ENCODE assay signal across 26 cellular contexts in the genomic region with DNA sequence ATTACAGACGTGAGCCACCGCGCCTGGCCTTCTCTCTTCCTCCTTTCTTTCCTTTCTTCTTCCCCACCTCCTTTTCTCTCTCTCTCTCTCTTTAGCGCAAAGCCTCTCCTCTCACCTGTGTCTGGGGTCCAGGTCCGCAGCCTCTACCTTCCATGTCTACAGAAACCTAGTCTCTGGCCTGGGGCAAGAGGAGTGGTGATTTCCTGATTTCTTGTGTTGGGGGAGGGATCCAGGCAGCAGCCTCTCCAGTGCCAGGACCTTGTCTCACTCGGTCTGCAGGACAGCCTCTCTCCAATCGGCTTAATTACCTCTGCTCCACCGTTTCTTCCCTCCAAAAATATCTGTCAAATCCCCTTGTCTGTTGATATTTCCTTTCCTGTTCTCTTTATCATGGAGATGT.
"Had no signal": no experiment of that assay in that cellular context is flagged by ENCODE, and none has a peak within 500 bp of the region (broad histone marks: within the 10 kb centered on the region; RNA-seq: fewer than 3 reads in every experiment).

No MANE protein-coding gene starts in this region.

- H3K36me3 Mint-ChIP-seq: natural killer cell; stimulated activated effector memory CD8-positive, alpha-beta T cell treated with anti-CD3 and anti-CD28 coated beads, Interleukin-12 subunit alpha, Interleukin-12 subunit beta, amount 100 ng/mL, for 72 hours had no signal

- H3K27ac Mint-ChIP-seq: mesothelial cell of epicardium; naive B cell; natural killer cell; nephron progenitor cell; stimulated activated effector memory CD8-positive, alpha-beta T cell treated with anti-CD3 and anti-CD28 coated beads, Interleukin-12 subunit alpha, Interleukin-12 subunit beta, amount 100 ng/mL, for 72 hours; stimulated activated naive CD8-positive, alpha-beta T cell treated with anti-CD3 and anti-CD28 coated beads, Interleukin-15, Interleukin-2, amounts not matched to agents 100 ng/mL and 50 ng/mL, for 24 hours had no signal

- H3K9me3 Mint-ChIP-seq: naive B cell; natural killer cell; stimulated activated effector memory CD8-positive, alpha-beta T cell treated with anti-CD3 and anti-CD28 coated beads, Interleukin-12 subunit alpha, Interleukin-12 subunit beta, amount 100 ng/mL, for 72 hours; stimulated activated naive CD8-positive, alpha-beta T cell treated with anti-CD3 and anti-CD28 coated beads, Interleukin-15, Interleukin-2, amounts not matched to agents 100 ng/mL and 50 ng/mL, for 24 hours had no signal

- H3K9me3 ChIP-seq: left ventricle myocardium inferior, pancreas, prostate gland, spleen, suprapubic skin, tibial nerve, upper lobe of left lung, vagina had no signal

- ATAC-seq: natural killer cell; pancreas; right cardiac atrium; sciatic nerve; stimulated activated effector memory CD8-positive, alpha-beta T cell treated with anti-CD3 and anti-CD28 coated beads, Interleukin-12 subunit alpha, Interleukin-12 subunit beta, amount 100 ng/mL, for 72 hours had no signal

- H2AFZ ChIP-seq: hepatocyte had no signal

- FAIRE-seq: pancreas had no signal

- H3K27ac ChIP-seq: hepatocyte, left ventricle myocardium inferior, pancreas, prostate gland, skin epidermis, spleen, suprapubic skin, tibial nerve, upper lobe of left lung, vagina had no signal

- H3K27me3 Mint-ChIP-seq: naive B cell; stimulated activated naive CD8-positive, alpha-beta T cell treated with anti-CD3 and anti-CD28 coated beads, Interleukin-15, Interleukin-2, amounts not matched to agents 100 ng/mL and 50 ng/mL, for 24 hours had no signal

- H3K4me1 ChIP-seq: left ventricle myocardium inferior, pancreas, prostate gland, suprapubic skin, tibial nerve, upper lobe of left lung, vagina had no signal

- H3K4me3 ChIP-seq: hepatocyte, left ventricle myocardium inferior, lung, pancreas, prostate gland, skin epidermis, spleen, suprapubic skin, tibial nerve, upper lobe of left lung, vagina had no signal

- H3K36me3 ChIP-seq: left ventricle myocardium inferior, pancreas, prostate gland, spleen, suprapubic skin, upper lobe of left lung, vagina had no signal

- H3K4me1 Mint-ChIP-seq: natural killer cell; stimulated activated effector memory CD8-positive, alpha-beta T cell treated with anti-CD3 and anti-CD28 coated beads, Interleukin-12 subunit alpha, Interleukin-12 subunit beta, amount 100 ng/mL, for 72 hours had no signal

- H3K79me2 ChIP-seq: hepatocyte had no signal

- H3K27me3 ChIP-seq: hepatocyte, pancreas, spleen, suprapubic skin, tibial nerve, upper lobe of left lung, vagina had no signal

- DNase-seq: islet precursor cell; left ventricle myocardium inferior; mesendoderm; naive B cell; natural killer cell; nephron progenitor cell; nucleus accumbens; pancreas; posterior cingulate gyrus; retina; right cardiac atrium; spleen; stimulated activated CD4-positive, alpha-beta T cell treated with anti-CD3 and anti-CD28 coated beads, Interleukin-4, amount 100 ng/mL, for 24 hours; stimulated activated naive CD4-positive, alpha-beta T cell; upper lobe of left lung had no signal

- H3K4me3 Mint-ChIP-seq: mesothelial cell of epicardium; naive B cell; natural killer cell; nephron progenitor cell; stimulated activated effector memory CD8-positive, alpha-beta T cell treated with anti-CD3 and anti-CD28 coated beads, Interleukin-12 subunit alpha, Interleukin-12 subunit beta, amount 100 ng/mL, for 72 hours; stimulated activated naive CD8-positive, alpha-beta T cell treated with anti-CD3 and anti-CD28 coated beads, Interleukin-15, Interleukin-2, amounts not matched to agents 100 ng/mL and 50 ng/mL, for 24 hours had no signal

- H3K4me2 ChIP-seq: hepatocyte had no signal
